Comparison of ENCODE assay signal across 27 cellular contexts in genomic region chr5:2534251-2534650, GRCh38.
"Had no signal": no experiment of that assay in that cellular context is flagged by ENCODE, and none has a peak within 500 bp of the region (broad histone marks: within the 10 kb centered on the region; RNA-seq: fewer than 3 reads in every experiment).

No MANE protein-coding gene starts in this region.

- H3K36me3 Mint-ChIP-seq: activated CD4-positive, alpha-beta memory T cell treated with anti-CD3 and anti-CD28 coated beads for 36 hours; activated naive CD4-positive, alpha-beta T cell treated with anti-CD3 and anti-CD28 coated beads, Interleukin-2, amount 50 U/mL, for 24 hours; activated naive CD8-positive, alpha-beta T cell treated with anti-CD3 and anti-CD28 coated beads, Interleukin-2, amount 10 ng/mL, durations not matched to agents 7 days and 5 days had no signal

- H3K4me3 ChIP-seq: ascending aorta, cardiac muscle cell, SJCRH30, SK-N-MC had no signal

- H3K36me3 ChIP-seq: ascending aorta, cardiac muscle cell, SJCRH30 had no signal

- H3K27ac Mint-ChIP-seq: activated CD4-positive, alpha-beta memory T cell treated with anti-CD3 and anti-CD28 coated beads for 36 hours; activated CD4-positive, alpha-beta T cell treated with anti-CD3 and anti-CD28 coated beads, Interleukin-2, amount 10 ng/mL, durations not matched to agents 24 days and 14 days; activated naive CD4-positive, alpha-beta T cell treated with anti-CD3 and anti-CD28 coated beads, Interleukin-2, amount 50 U/mL, for 24 hours; activated naive CD8-positive, alpha-beta T cell treated with anti-CD3 and anti-CD28 coated beads, Interleukin-2, amount 10 ng/mL, durations not matched to agents 7 days and 5 days; activated T-helper 1 cell treated with anti-CD3 and anti-CD28 coated beads, Interleukin-12 subunit alpha, Interleukin-12 subunit beta, Interleukin-2, Interleukin-4 antibody, amounts not matched to agents 30 ng/mL and 10 ng/mL and 1 ng/mL, durations not matched to agents 14 hours and 24 hours and 36 hours had no signal

- H3K27me3 Mint-ChIP-seq: activated CD4-positive, alpha-beta T cell treated with anti-CD3 and anti-CD28 coated beads, Interleukin-2, amount 10 ng/mL, durations not matched to agents 24 days and 14 days; activated naive CD4-positive, alpha-beta T cell treated with anti-CD3 and anti-CD28 coated beads, Interleukin-2, amount 50 U/mL, for 24 hours; activated naive CD8-positive, alpha-beta T cell treated with anti-CD3 and anti-CD28 coated beads, Interleukin-2, amount 10 ng/mL, durations not matched to agents 7 days and 5 days; central memory CD8-positive, alpha-beta T cell had no signal

- H3K9me3 ChIP-seq: ascending aorta, SJCRH30 had no signal

- H3K4me1 ChIP-seq: ascending aorta, SJCRH30 had no signal

- H3K27ac ChIP-seq: ascending aorta, cardiac muscle cell, SJCRH30, SK-N-MC had no signal

- H3K4me3 Mint-ChIP-seq: activated CD4-positive, alpha-beta memory T cell treated with anti-CD3 and anti-CD28 coated beads for 36 hours; activated CD4-positive, alpha-beta T cell treated with anti-CD3 and anti-CD28 coated beads, Interleukin-2, amount 10 ng/mL, durations not matched to agents 24 days and 14 days; activated naive CD4-positive, alpha-beta T cell treated with anti-CD3 and anti-CD28 coated beads, Interleukin-2, amount 50 U/mL, for 24 hours; activated naive CD8-positive, alpha-beta T cell treated with anti-CD3 and anti-CD28 coated beads, Interleukin-2, amount 10 ng/mL, durations not matched to agents 7 days and 5 days; activated T-cell treated with anti-CD3 and anti-CD28 coated beads, Interleukin-2, amount 50 U/mL, for 4 hours; activated T-helper 1 cell treated with anti-CD3 and anti-CD28 coated beads, Interleukin-12 subunit alpha, Interleukin-12 subunit beta, Interleukin-2, Interleukin-4 antibody, amounts not matched to agents 30 ng/mL and 10 ng/mL and 1 ng/mL, durations not matched to agents 14 hours and 24 hours and 36 hours; central memory CD8-positive, alpha-beta T cell had no signal

- H3K9me3 Mint-ChIP-seq: activated CD4-positive, alpha-beta T cell treated with anti-CD3 and anti-CD28 coated beads, Interleukin-2, amount 10 ng/mL, durations not matched to agents 24 days and 14 days; activated naive CD4-positive, alpha-beta T cell treated with anti-CD3 and anti-CD28 coated beads, Interleukin-2, amount 50 U/mL, for 24 hours; activated T-cell treated with anti-CD3 and anti-CD28 coated beads, Interleukin-2, amount 50 U/mL, for 4 hours had no signal

- H3K4me1 Mint-ChIP-seq: activated CD4-positive, alpha-beta T cell treated with anti-CD3 and anti-CD28 coated beads, Interleukin-2, amount 10 ng/mL, durations not matched to agents 24 days and 14 days; activated naive CD4-positive, alpha-beta T cell treated with anti-CD3 and anti-CD28 coated beads, Interleukin-2, amount 50 U/mL, for 24 hours; central memory CD8-positive, alpha-beta T cell had no signal

- DNase-seq: activated CD4-positive, alpha-beta memory T cell treated with anti-CD3 and anti-CD28 coated beads for 36 hours; activated CD4-positive, alpha-beta T cell treated with anti-CD3 and anti-CD28 coated beads, Interleukin-2, amount 10 ng/mL, durations not matched to agents 24 days and 14 days; activated CD8-positive, alpha-beta memory T cell treated with anti-CD3 and anti-CD28 coated beads, Interleukin-2, amount 50 U/mL, for 4 hours; activated naive CD4-positive, alpha-beta T cell; activated naive CD8-positive, alpha-beta T cell treated with anti-CD3 and anti-CD28 coated beads, Interleukin-2, amount 10 ng/mL, durations not matched to agents 7 days and 5 days; activated T-cell treated with anti-CD3 and anti-CD28 coated beads for 4 hours; activated T-cell treated with anti-CD3 and anti-CD28 coated beads, Interleukin-2, amount 50 U/mL, for 4 hours; amygdala; Karpas-422; NCI-H1105; NCI-H1417 treated with DMSO at 0.1 percent for 48 hours; NCI-H1694; NCI-H1930; NCI-H2081 treated with DMSO at 0.1 percent for 48 hours; NCI-H226; NCI-H446 treated with DMSO at 0.1 percent for 48 hours; NCI-H524 treated with DMSO at 0.1 percent for 48 hours; SHP77; SJCRH30; T1000 had no signal

- H3K27me3 ChIP-seq: ascending aorta, cardiac muscle cell, SJCRH30 had no signal

- ATAC-seq: activated T-cell treated with anti-CD3 and anti-CD28 coated beads, Interleukin-2, amount 50 U/mL, for 4 hours; Panc1 had no signal
